Comparison of ENCODE assay signal across 18 cellular contexts in the genomic region with DNA sequence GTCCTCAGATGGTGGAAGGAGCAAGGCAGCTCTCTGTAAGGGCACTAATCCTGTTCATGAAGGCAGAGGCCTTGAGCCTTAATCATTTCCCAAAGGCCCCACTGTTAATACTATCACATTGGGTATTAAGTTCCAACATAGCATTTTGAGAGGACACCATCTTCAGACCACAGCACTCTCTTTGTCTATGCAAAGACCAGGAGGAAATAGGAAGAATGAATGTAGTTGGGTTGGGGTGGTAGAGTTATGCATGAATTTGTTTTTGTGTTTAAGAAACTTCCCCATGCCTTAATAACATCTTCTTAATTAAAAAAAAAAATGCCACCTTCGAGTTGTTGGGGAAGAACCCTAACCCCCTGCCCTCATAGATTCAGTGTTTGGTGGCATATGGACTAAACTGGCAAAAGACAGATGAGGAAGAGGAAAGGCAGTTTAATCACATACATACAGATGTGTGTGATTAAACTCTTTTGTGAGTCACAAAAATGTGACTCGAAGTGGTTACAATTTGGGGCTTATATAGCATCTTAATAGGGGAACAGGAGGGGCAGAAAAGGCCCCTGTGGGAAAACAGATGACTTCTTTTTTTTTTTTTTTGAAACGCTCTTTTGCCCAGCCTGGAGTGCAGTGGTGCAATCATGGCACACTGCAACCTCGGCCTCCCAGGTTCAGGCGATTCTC. TPM values are rescaled to one million over a fixed set of nuclear protein-coding genes. Genes with fewer than 3 reads are reported as not detected.
A peak's percentile ranks its signal among the peaks of the same experiment; 100 is the strongest.
DNase-seq lines count a peak whose midpoint lies in the region; ATAC-seq and TF ChIP-seq lines count a peak whose summit lies in the region.
"Had no signal": no experiment of that assay in that cellular context is flagged by ENCODE, and none has a peak within 500 bp of the region (broad histone marks: within the 10 kb centered on the region; RNA-seq: fewer than 3 reads in every experiment).

No MANE protein-coding gene starts in this region.

- no peak overlapping the region for H3K4me2 ChIP-seq in OCI-LY1 (ENCODE audit: low read length)
- H3K4me2 ChIP-seq: PC-9 had no signal

- H3K27ac ChIP-seq in A673 (ENCODE audit: low read depth, low read length, poor library complexity, severe bottlenecking) (no peak overlapping the region), OCI-LY1 (ENCODE audit: low read depth, low read length, poor library complexity, severe bottlenecking) (peak overlapping the region; percentile 60)
- H3K27ac ChIP-seq: parathyroid adenoma, PC-9, spleen had no signal

- H3K27ac Mint-ChIP-seq in effector memory CD8-positive, alpha-beta T cell, result peak overlapping the region; percentile 44 to 57

- H3K9me3 ChIP-seq in A673 (ENCODE audit: low read depth, low read length, poor library complexity, severe bottlenecking) (no peaks in the 10 kb centered on the region), OCI-LY1 (ENCODE audit: low read length) (no peaks in the 10 kb centered on the region)
- H3K9me3 ChIP-seq: spleen had no signal

- POLR2A ChIA-PET in A673 (lab: Charles Lee; ENCODE audit: low non-redundant PET), result no interaction called here

- H3K4me1 ChIP-seq in A673 (ENCODE audit: insufficient read depth, low read length, poor library complexity, severe bottlenecking), result no peaks in the 10 kb centered on the region
- H3K4me1 ChIP-seq in OCI-LY1 (ENCODE audit: insufficient read depth, low read length, severe bottlenecking), result peaks cover 32% of the 10 kb centered on the region
- H3K4me1 ChIP-seq: parathyroid adenoma had no signal

- CTCF ChIA-PET in A673 (lab: Charles Lee), result no interaction called here

- no peak for ATAC-seq in effector memory CD8-positive, alpha-beta T cell (replicated peaks)
- ATAC-seq in HG02981 (IDR thresholded peaks at IDR 0.05; ENCODE audit: unreplicated experiment) (no peak), HG03025 (IDR thresholded peaks at IDR 0.05; ENCODE audit: low FRiP score, unreplicated experiment) (no peak)

- H3K36me3 ChIP-seq in A673 (ENCODE audit: insufficient read depth, low read length, poor library complexity, severe bottlenecking) (peaks cover 31% of the 10 kb centered on the region), OCI-LY1 (ENCODE audit: insufficient read depth, low read length) (peaks cover 57% of the 10 kb centered on the region)

- TF ChIP-seq CTCF in A673 (conservative IDR thresholded peaks at IDR 0.05; ENCODE audit: low read depth, low read length) (no peak), OCI-LY1 (IDR thresholded peaks at IDR 0.05; ENCODE audit: low read length) (no peak)

- H3K27me3 ChIP-seq in A673 (replicated peaks; ENCODE audit: insufficient read depth, low read depth, low read length, poor library complexity) (no peaks in the 10 kb centered on the region), OCI-LY1 (ENCODE audit: insufficient read depth, low read length) (no peaks in the 10 kb centered on the region)
- H3K27me3 ChIP-seq: spleen had no signal

- DNase-seq in A673 (ENCODE audit: low spot score) (peak; percentile 11), ELR (ENCODE audit: low read depth) (peak; percentile 48), NCI-H526 treated with DMSO at 0.1 percent for 48 hours (lab: John Stamatoyannopoulos, UW) (no peak), NCI-H1417 treated with DMSO at 0.1 percent for 48 hours (lab: John Stamatoyannopoulos, UW) (no peak)
- DNase-seq in effector memory CD8-positive, alpha-beta T cell, result no peak
- DNase-seq: activated CD4-positive, CD25-positive, alpha-beta regulatory T cell treated with anti-CD3 and anti-CD28 coated beads, Interleukin-2, amount 50 U/mL, for 72 hours; activated T-cell treated with anti-CD3 and anti-CD28 coated beads for 4 hours; DMS153; head of caudate nucleus; kidney glomerular epithelial cell; NCI-H345; PC-9; spleen; substantia nigra had no signal

- no peaks in the 10 kb centered on the region for H3K9me3 Mint-ChIP-seq in effector memory CD8-positive, alpha-beta T cell

- no peaks in the 10 kb centered on the region for H3K27me3 Mint-ChIP-seq in effector memory CD8-positive, alpha-beta T cell

- no peaks in the 10 kb centered on the region for H3F3A ChIP-seq in OCI-LY1 (ENCODE audit: insufficient read depth, low read length)

- BruUV-seq in A673 (replicated peaks; lab: Mats Ljungman, UMichigan), result no TSS peak

- H3K9me2 ChIP-seq in OCI-LY1 (ENCODE audit: low read depth, low read length), result no peaks in the 10 kb centered on the region

- no peak overlapping the region for H3K9ac ChIP-seq in OCI-LY1 (ENCODE audit: low read length)
- H3K9ac ChIP-seq: parathyroid adenoma had no signal

- intact Hi-C loops in A673 (cut with micrococcal nuclease; ENCODE audit: unreplicated experiment), result no loop called here

- peaks cover 51% of the 10 kb centered on the region for H3K36me3 Mint-ChIP-seq in effector memory CD8-positive, alpha-beta T cell (ENCODE audit: insufficient read depth)

- peaks cover 22 to 29% of the 10 kb centered on the region in 2 donors for H3K4me1 Mint-ChIP-seq in effector memory CD8-positive, alpha-beta T cell (ENCODE audit: low read depth in 2 of 2)

- H4K20me1 ChIP-seq in OCI-LY1 (ENCODE audit: insufficient read depth, low read length), result no peaks in the 10 kb centered on the region

- H2AFZ ChIP-seq in OCI-LY1 (ENCODE audit: low read length), result no peak overlapping the region
- H2AFZ ChIP-seq: parathyroid adenoma, PC-9 had no signal

- no peaks in the 10 kb centered on the region for H3K79me2 ChIP-seq in OCI-LY1 (ENCODE audit: insufficient read depth, low read length)

- no peak overlapping the region for H3K4me3 Mint-ChIP-seq in effector memory CD8-positive, alpha-beta T cell

- H3K4me3 ChIP-seq in A673 (ENCODE audit: low read depth, low read length, poor library complexity, severe bottlenecking), result no peak overlapping the region
- no peak overlapping the region for H3K4me3 ChIP-seq in OCI-LY1 (ENCODE audit: low read depth, low read length, poor library complexity, severe bottlenecking)
- H3K4me3 ChIP-seq: PC-9, spleen had no signal

RNA-seq across cellular contexts. Expression of gene SLC5A10, which starts 35.0 kb away (rescaled TPM):
- total RNA-seq in A673 (2021), result not detected in 2 replicates

RNA-seq across cellular contexts. Expression of gene PRPSAP2, which starts 59.0 kb away (rescaled TPM):
- 72.1 and 73.4 TPM in 2 replicates for total RNA-seq in A673 (2021)

Comparison
In these comparisons a context has a peak if more than half of its experiments do, and no peak if none do; other contexts are left out.
1. DNase-seq: peak in A673 (single experiment) and ELR (single experiment); none in effector memory CD8-positive, alpha-beta T cell (0 of 3), NCI-H526 treated with DMSO at 0.1 percent for 48 hours (single experiment) and NCI-H1417 treated with DMSO at 0.1 percent for 48 hours (single experiment).